Comparison of ENCODE assay signal across 1 cellular context in genomic region chr6:89777455-89777854, GRCh38.
TF ChIP-seq lines count a peak whose summit lies in the region.

No MANE protein-coding gene starts in this region.

TF ChIP-seq in K562, 482 proteins besides CTCF, POLR2A, EP300 and RAD21 (continued from another document and continues in another):
- no peak for TF ChIP-seq ZNF318 (IDR thresholded peaks at IDR 0.05; ENCODE audit: borderline replicate concordance in 1 of 2, low read depth in 1 of 2)
- no peak for TF ChIP-seq PHF8 (IDR thresholded peaks at IDR 0.05; ENCODE audit: borderline replicate concordance, low read length)
- TF ChIP-seq TOE1 (IDR thresholded peaks at IDR 0.05; ENCODE audit: borderline replicate concordance) = peak; percentile 76; the same call in 1 of the 2 replicates
- TF ChIP-seq TOE1 (CRISPR knock-in tag; IDR thresholded peaks at IDR 0.05; ENCODE audit: borderline replicate concordance, low read depth) = no peak
- TF ChIP-seq KLF16 (IDR thresholded peaks at IDR 0.05) = no peak
- peak; percentile 69 for TF ChIP-seq TCF3 (CRISPR knock-in tag; IDR thresholded peaks at IDR 0.05)
- TF ChIP-seq ZNF707 (CRISPR knock-in tag; conservative IDR thresholded peaks at IDR 0.05) = no peak
- peak; percentile 68 for TF ChIP-seq TAL1 (IDR thresholded peaks at IDR 0.05)
- TF ChIP-seq CSDE1 (IDR thresholded peaks at IDR 0.05) = no peak
- no peak for TF ChIP-seq MAX (CRISPR knock-in tag; IDR thresholded peaks at IDR 0.05)
- TF ChIP-seq ZZZ3 (IDR thresholded peaks at IDR 0.05) = no peak
- no peak for TF ChIP-seq CAMTA2 (CRISPR knock-in tag; conservative IDR thresholded peaks at IDR 0.05)
- peak; percentile 33 to 94; a peak in 3 of 4 replicates for TF ChIP-seq RCOR1 (IDR thresholded peaks at IDR 0.05; ENCODE audit: borderline replicate concordance in 1 of 2, low read depth in 2 of 2, low read length in 2 of 2)
- TF ChIP-seq ADNP (tag; IDR thresholded peaks at IDR 0.05) = no peak
- TF ChIP-seq ESRRA (IDR thresholded peaks at IDR 0.05; ENCODE audit: borderline replicate concordance, low read depth) = 0 out of 2 replicates have a peak, but pooled peaks have one; percentile 19
- peak; percentile 70 for TF ChIP-seq USF1 (CRISPR knock-in tag; IDR thresholded peaks at IDR 0.05)
- TF ChIP-seq PCBP2 (IDR thresholded peaks at IDR 0.05; ENCODE audit: low read depth, low read length, poor library complexity, severe bottlenecking) = no peak
- no peak for TF ChIP-seq NR2C2 (CRISPR knock-in tag; IDR thresholded peaks at IDR 0.05)
- peak; percentile 20; the same call in 1 of the 2 replicates for TF ChIP-seq NR2C2 (tag; IDR thresholded peaks at IDR 0.05)
- no peak for TF ChIP-seq SNIP1 (IDR thresholded peaks at IDR 0.05; ENCODE audit: low read depth)
- 0 out of 2 replicates have a peak, but pooled peaks have one; percentile 0 for TF ChIP-seq ZNF592 (IDR thresholded peaks at IDR 0.05)
- peak in 1 of 2 experiments; percentile 77 for TF ChIP-seq NCOA2 (IDR thresholded peaks at IDR 0.05; ENCODE audit: partially characterized antibody in 2 of 2)
- TF ChIP-seq SMAD2 (IDR thresholded peaks at IDR 0.05; ENCODE audit: low read depth, low read length) = no peak
- TF ChIP-seq MCM7 (IDR thresholded peaks at IDR 0.05) = no peak
- peak; percentile 84 for TF ChIP-seq MITF (IDR thresholded peaks at IDR 0.05)
- TF ChIP-seq SMARCC2 (IDR thresholded peaks at IDR 0.05; ENCODE audit: low read depth) = no peak
- no peak for TF ChIP-seq KDM4B (IDR thresholded peaks at IDR 0.05; ENCODE audit: borderline replicate concordance in 2 of 2, low read depth in 1 of 2)
- TF ChIP-seq CBX8 (IDR thresholded peaks at IDR 0.05; ENCODE audit: borderline replicate concordance, extremely low read depth, low read depth, low read length, poor library complexity, severe bottlenecking) = no peak
- no peak for TF ChIP-seq RUNX1 (IDR thresholded peaks at IDR 0.05; ENCODE audit: low read depth)
- TF ChIP-seq NCOR1 (IDR thresholded peaks at IDR 0.05) = peak; percentile 30; the same call in 1 of the 2 replicates
- no peak for TF ChIP-seq ATF6 (CRISPR knock-in tag; IDR thresholded peaks at IDR 0.05)
- TF ChIP-seq SP1 (CRISPR knock-in tag; IDR thresholded peaks at IDR 0.05) = 0 out of 2 replicates have a peak, but pooled peaks have one; percentile 28
- TF ChIP-seq BHLHE40 (IDR thresholded peaks at IDR 0.05; ENCODE audit: low read length) = peak; percentile 58; the same call in 1 of the 2 replicates
- no peak for TF ChIP-seq ZNF655 (CRISPR knock-in tag; IDR thresholded peaks at IDR 0.05)
- no peak; the same call in 1 of the 2 replicates for TF ChIP-seq DMBX1 (CRISPR knock-in tag; IDR thresholded peaks at IDR 0.05; ENCODE audit: borderline replicate concordance)
- peak; percentile 78; the same call in 1 of the 2 replicates for TF ChIP-seq HDAC2 (IDR thresholded peaks at IDR 0.05)
- TF ChIP-seq MEF2A (IDR thresholded peaks at IDR 0.05; ENCODE audit: control insufficient read depth, low read depth, low read length) = no peak
- TF ChIP-seq ATF3 (IDR thresholded peaks at IDR 0.05) = no peak
- TF ChIP-seq ATF3 (CRISPR knock-in tag; conservative IDR thresholded peaks at IDR 0.05) = no peak
- TF ChIP-seq TEAD4 (IDR thresholded peaks at IDR 0.05; ENCODE audit: low read length) = peak; percentile 78
- TF ChIP-seq TEAD4 (CRISPR knock-in tag; IDR thresholded peaks at IDR 0.05; ENCODE audit: borderline replicate concordance) = no peak
- 0 out of 2 replicates have a peak, but pooled peaks have one; percentile 44 for TF ChIP-seq CBFA2T2 (conservative IDR thresholded peaks at IDR 0.05)
- peak; percentile 41; the same call in 1 of the 2 replicates for TF ChIP-seq SOX6 (IDR thresholded peaks at IDR 0.05)
